Comparison of ENCODE assay signal across 10 cellular contexts in the genomic region with DNA sequence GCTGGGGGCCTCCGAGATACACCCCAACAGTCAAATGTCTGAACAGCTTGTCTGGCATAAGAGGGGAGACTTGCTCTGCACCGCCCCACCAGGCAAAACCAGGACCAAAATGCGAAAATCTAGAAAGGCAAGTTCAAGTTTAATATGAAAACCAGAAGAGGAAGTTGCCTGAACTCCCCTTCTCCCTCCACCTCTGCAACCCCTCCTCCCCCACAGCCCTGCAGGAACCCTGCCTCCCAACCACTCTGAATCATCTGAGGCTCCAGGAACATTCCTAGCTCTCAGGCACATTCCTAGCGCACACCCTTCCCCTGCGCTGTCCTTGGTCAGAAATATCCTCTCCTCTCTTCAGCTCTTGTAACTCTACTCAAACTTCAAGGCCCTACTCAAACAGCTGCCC. TPM values are rescaled to one million over a fixed set of nuclear protein-coding genes. Genes with fewer than 3 reads are reported as not detected.
DNase-seq lines count a peak whose midpoint lies in the region; ATAC-seq and TF ChIP-seq lines count a peak whose summit lies in the region.
"Had no signal": no experiment of that assay in that cellular context is flagged by ENCODE, and none has a peak within 500 bp of the region (broad histone marks: within the 10 kb centered on the region; RNA-seq: fewer than 3 reads in every experiment).

No MANE protein-coding gene starts in this region.

- no peak for TF ChIP-seq CTCF in choroid plexus epithelial cell (conservative IDR thresholded peaks at IDR 0.05; ENCODE audit: low read depth, low read length)

- DNase-seq in GM19240 (ENCODE audit: insufficient read length, low spot score) (peak; percentile 37), NCI-H226 (peak; percentile 2), choroid plexus epithelial cell (ENCODE audit: low read depth) (peak; percentile 11), renal cortical epithelial cell (ENCODE audit: low read depth) (peak; percentile 69), NCI-H1092 (lab: John Stamatoyannopoulos, UW) (no peak)
- DNase-seq: activated CD4-positive, alpha-beta T cell treated with anti-CD3 and anti-CD28 coated beads for 4 hours; retina had no signal

- ATAC-seq in GM19351 (IDR thresholded peaks at IDR 0.05; ENCODE audit: unreplicated experiment) (no peak), esophagus mucosa (no peak)

- no peak overlapping the region for H3K4me3 ChIP-seq in choroid plexus epithelial cell (ENCODE audit: low read depth, low read length)
- H3K4me3 ChIP-seq: ascending aorta had no signal

RNA-seq across cellular contexts. Expression of a gene that starts 36.7 kb away (rescaled TPM):
- total RNA-seq in renal cortical epithelial cell, result not detected in 2 replicates
- not detected for total RNA-seq in esophagus mucosa
- total RNA-seq: ascending aorta had no signal
